ENCODE assay signal across 9 cellular contexts in the genomic region with DNA sequence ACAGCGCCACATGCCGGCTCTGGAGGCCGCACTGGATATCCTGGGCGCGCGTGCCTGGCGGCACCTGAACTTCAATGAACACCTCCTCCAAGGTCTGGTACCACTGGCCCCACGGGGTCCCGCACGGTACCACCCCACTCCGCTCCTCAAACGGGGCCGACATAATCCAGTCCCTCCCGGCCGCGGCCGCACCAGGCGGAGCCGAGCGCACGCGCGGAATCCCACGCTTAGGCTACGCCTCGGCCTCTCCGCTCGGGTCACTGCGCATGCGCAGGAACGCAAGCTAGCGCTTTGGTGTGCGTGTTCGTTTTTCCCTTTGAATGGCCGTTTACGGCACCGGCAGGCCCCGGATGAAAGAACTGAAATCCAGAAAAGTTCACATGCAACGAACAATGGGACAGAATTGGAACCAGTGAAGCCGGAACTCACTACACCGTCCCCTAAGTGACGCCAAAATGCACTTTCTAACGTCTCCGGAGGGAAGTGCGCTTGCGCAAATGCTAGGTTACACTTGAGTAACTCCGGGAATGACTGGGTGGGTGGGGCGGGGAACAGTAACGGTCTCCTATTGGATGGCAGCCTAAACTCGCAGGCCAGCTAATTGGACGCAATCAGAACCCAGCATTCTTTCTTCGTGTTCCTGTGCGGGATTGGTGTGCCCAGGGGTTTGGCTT. TPM values are rescaled to one million over a fixed set of nuclear protein-coding genes. Genes with fewer than 3 reads are reported as not detected.
DNase-seq lines count a peak whose midpoint lies in the region; ATAC-seq, FAIRE-seq and TF ChIP-seq lines count a peak whose summit lies in the region.
"Had no signal": no experiment of that assay in that cellular context is flagged by ENCODE, and none has a peak within 500 bp of the region (broad histone marks: within the 10 kb centered on the region; RNA-seq: fewer than 3 reads in every experiment).

A gene with protein sequence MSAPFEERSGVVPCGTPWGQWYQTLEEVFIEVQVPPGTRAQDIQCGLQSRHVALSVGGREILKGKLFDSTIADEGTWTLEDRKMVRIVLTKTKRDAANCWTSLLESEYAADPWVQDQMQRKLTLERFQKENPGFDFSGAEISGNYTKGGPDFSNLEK (minus strand): TSS at position 215 of the 674 bp plus-strand sequence. CDS start 52 bp downstream, at position 163.

- H3K4me1 ChIP-seq in smooth muscle cell (ENCODE audit: low read depth) = peaks cover 22% of the 10 kb centered on the region

- peaks cover 1% of the 10 kb centered on the region for H3K36me3 ChIP-seq in bronchial epithelial cell (ENCODE audit: control insufficient read depth, insufficient read depth, low read length)
- no peaks in the 10 kb centered on the region for H3K36me3 ChIP-seq in smooth muscle cell (ENCODE audit: low read depth)

- H3K4me3 ChIP-seq in WI38 (ENCODE audit: low read depth, low read length) = peak within 1 kb of the TSS; percentile 68
- peak within 1 kb of the TSS; percentile 75 for H3K4me3 ChIP-seq in bronchial epithelial cell (ENCODE audit: low read depth, low read length)
- H3K4me3 ChIP-seq in smooth muscle cell = peak within 1 kb of the TSS; percentile 72

- no peak for TF ChIP-seq CTCF in WI38 (IDR thresholded peaks at IDR 0.05; ENCODE audit: low read depth, low read length)
- peak; percentile 42 for TF ChIP-seq CTCF in bronchial epithelial cell (IDR thresholded peaks at IDR 0.05; ENCODE audit: insufficient read depth, low read length, severe bottlenecking)
- no peak for TF ChIP-seq CTCF in smooth muscle cell (IDR thresholded peaks at IDR 0.05; ENCODE audit: borderline replicate concordance, insufficient read depth, poor library complexity, severe bottlenecking)

- DNase-seq in AG08395 (ENCODE audit: low spot score) (peak; percentile 97), NCI-H2227 (lab: John Stamatoyannopoulos, UW; ENCODE audit: unreplicated experiment) (peak; percentile 97), bronchial epithelial cell (ENCODE audit: low read depth) (peak; percentile 96), iPS-NIHi7 (ENCODE audit: extremely low spot score) (peak; percentile 87), smooth muscle cell (lab: John Stamatoyannopoulos, UW; ENCODE audit: unreplicated experiment) (peak; percentile 99)

- no peaks in the 10 kb centered on the region for H4K20me1 ChIP-seq in smooth muscle cell (ENCODE audit: low read depth)

- H3K9ac ChIP-seq in smooth muscle cell (ENCODE audit: low read depth) = peak within 1 kb of the TSS; percentile 95

- H3K27me3 ChIP-seq in bronchial epithelial cell (ENCODE audit: control insufficient read depth, insufficient read depth, low read length) (no peaks in the 10 kb centered on the region), smooth muscle cell (ENCODE audit: low read depth) (no peaks in the 10 kb centered on the region)

- no peak for FAIRE-seq in bronchial epithelial cell (lab: Jason Lieb, UNC)
- FAIRE-seq: colon had no signal

- ATAC-seq in GM18873 (IDR thresholded peaks at IDR 0.05; ENCODE audit: low FRiP score, unreplicated experiment) (peak; percentile 83), HG03139 (IDR thresholded peaks at IDR 0.05; ENCODE audit: unreplicated experiment) (peak; percentile 83)

- no peaks in the 10 kb centered on the region for H3K9me3 ChIP-seq in smooth muscle cell (replicated peaks; ENCODE audit: low read depth)

- WGBS in smooth muscle cell (ENCODE audit: low lambda C conversion rate) = under 1% methylated on average over 53 of the region's 53 CpGs

- H2AFZ ChIP-seq in smooth muscle cell (ENCODE audit: low read depth) = peak within 1 kb of the TSS; percentile 94

- H3K27ac ChIP-seq in smooth muscle cell (ENCODE audit: low read depth) = peak within 1 kb of the TSS; percentile 97

- H3K79me2 ChIP-seq in smooth muscle cell (ENCODE audit: low read depth) = peaks cover 28% of the 10 kb centered on the region

- peaks cover 9% of the 10 kb centered on the region for H3F3A ChIP-seq in smooth muscle cell (ENCODE audit: low read depth)

- peak within 1 kb of the TSS; percentile 97 for H3K4me2 ChIP-seq in smooth muscle cell

RNA-seq across cellular contexts. Expression of the gene that starts here (rescaled TPM):
- total RNA-seq in bronchial epithelial cell = 6.6 and 7.3 TPM in 2 replicates
- total RNA-seq in smooth muscle cell = 6.4 and 7.7 TPM in 2 replicates
- 31.7 and 33.7 TPM in 2 replicates for polyA plus RNA-seq in smooth muscle cell

Comparison
In these comparisons a context has a peak if more than half of its experiments do, and no peak if none do; other contexts are left out.
1. Peak in every context shown above with its lines: DNase-seq, ATAC-seq, H3K4me3 ChIP-seq and H3K27ac ChIP-seq.